ENCODE assay signal across 23 cellular contexts in genomic region chr12:64895541-64895940, GRCh38.
A peak's percentile ranks its signal among the peaks of the same experiment; 100 is the strongest.
DNase-seq lines count a peak whose midpoint lies in the region; ATAC-seq, FAIRE-seq and TF ChIP-seq lines count a peak whose summit lies in the region.
"Had no signal": no experiment of that assay in that cellular context is flagged by ENCODE, and none has a peak within 500 bp of the region (broad histone marks: within the 10 kb centered on the region; RNA-seq: fewer than 3 reads in every experiment).

No MANE protein-coding gene starts in this region.

- FAIRE-seq in bronchial epithelial cell (lab: Jason Lieb, UNC) = no peak
- FAIRE-seq: H1 had no signal

- H3K27me3 ChIP-seq in bronchial epithelial cell (ENCODE audit: control insufficient read depth, insufficient read depth, low read length) = no peaks in the 10 kb centered on the region
- H3K27me3 ChIP-seq: SJCRH30 had no signal

- no peak for TF ChIP-seq CTCF in bronchial epithelial cell (IDR thresholded peaks at IDR 0.05; ENCODE audit: insufficient read depth, low read length, severe bottlenecking)

- no peaks in the 10 kb centered on the region for H3K36me3 ChIP-seq in bronchial epithelial cell (ENCODE audit: control insufficient read depth, insufficient read depth, low read length)
- H3K36me3 ChIP-seq: heart right ventricle, neutrophil, SJCRH30 had no signal

- ATAC-seq in HG02610 (IDR thresholded peaks at IDR 0.05; ENCODE audit: unreplicated experiment) = no peak
- ATAC-seq in GM21737 (IDR thresholded peaks at IDR 0.05; ENCODE audit: unreplicated experiment) = no peak
- ATAC-seq: CD8-positive, alpha-beta T cell; heart right ventricle; WTC11 had no signal

- DNase-seq in AG20443 (ENCODE audit: low spot score) (peak; percentile 24), NCI-H226 (peak; percentile 46), bronchial epithelial cell (ENCODE audit: low read depth) (peak; percentile 70), iris pigment epithelial cell (ENCODE audit: low read depth) (peak; percentile 34), DMS153 treated with DMSO at 0.1 percent for 48 hours (lab: John Stamatoyannopoulos, UW; ENCODE audit: unreplicated experiment) (no peak)
- no peak for DNase-seq in activated T-cell treated with anti-CD3 and anti-CD28 coated beads, Interleukin-2, amount 50 U/mL, for 48 hours
- DNase-seq: activated CD4-positive, alpha-beta memory T cell treated with anti-CD3 and anti-CD28 coated beads for 36 hours; activated naive CD4-positive, alpha-beta T cell treated with Interleukin-2 at 50 U/mL for 16 hours; aorta; CD8-positive, alpha-beta T cell; DMS79; heart right ventricle; NCI-H1694; NCI-H82; PC-9; SJCRH30; stimulated activated CD4-positive, alpha-beta T cell treated with anti-CD3 and anti-CD28 coated beads, Interleukin-15, amount 100 ng/mL, for 24 hours had no signal

- no peak overlapping the region for H3K4me3 ChIP-seq in bronchial epithelial cell (ENCODE audit: low read depth, low read length)
- H3K4me3 ChIP-seq: coronary artery, heart right ventricle, PC-9, SJCRH30 had no signal

Comparison
In these comparisons a context has a peak if more than half of its experiments do, and no peak if none do; other contexts are left out.
1. DNase-seq: peak in AG20443 (single experiment), NCI-H226 (single experiment), bronchial epithelial cell (single experiment) and iris pigment epithelial cell (single experiment); none in activated T-cell treated with anti-CD3 and anti-CD28 coated beads, Interleukin-2, amount 50 U/mL, for 48 hours (0 of 2) and DMS153 treated with DMSO at 0.1 percent for 48 hours (single experiment).